Comparison of ENCODE assay signal across 26 cellular contexts in genomic region chr7:155084021-155084420, GRCh38. TPM values are rescaled to one million over a fixed set of nuclear protein-coding genes. Genes with fewer than 3 reads are reported as not detected.
DNase-seq lines count a peak whose midpoint lies in the region; ATAC-seq and TF ChIP-seq lines count a peak whose summit lies in the region.
"Had no signal": no experiment of that assay in that cellular context is flagged by ENCODE, and none has a peak within 500 bp of the region (broad histone marks: within the 10 kb centered on the region; RNA-seq: fewer than 3 reads in every experiment).

No MANE protein-coding gene starts in this region.

- H3K4me1 Mint-ChIP-seq in osteocyte (ENCODE audit: unreplicated experiment) (no peaks in the 10 kb centered on the region), glutamatergic neuron (ENCODE audit: low read depth, unreplicated experiment) (no peaks in the 10 kb centered on the region)
- H3K4me1 Mint-ChIP-seq: B cell; CD14-positive monocyte; CD4-positive, alpha-beta memory T cell; CD8-positive, alpha-beta memory T cell had no signal

- H3K4me3 Mint-ChIP-seq in osteocyte (ENCODE audit: unreplicated experiment) (no peak overlapping the region), glutamatergic neuron (ENCODE audit: unreplicated experiment) (no peak overlapping the region)
- H3K4me3 Mint-ChIP-seq: B cell; CD14-positive monocyte; CD4-positive, alpha-beta memory T cell; CD4-positive, CD25-positive, alpha-beta regulatory T cell; CD8-positive, alpha-beta memory T cell had no signal

- H3K36me3 ChIP-seq in KOPT-K1 (ENCODE audit: insufficient read depth, low read length): no peaks in the 10 kb centered on the region

- TF ChIP-seq CTCF in osteocyte (IDR thresholded peaks at IDR 0.05) (no peak), glutamatergic neuron (IDR thresholded peaks at IDR 0.05; ENCODE audit: partially characterized antibody, unreplicated experiment) (no peak)

- H3K27ac ChIP-seq in KOPT-K1 (ENCODE audit: low read depth, low read length, poor library complexity, severe bottlenecking): peak overlapping the region; percentile 62

- peak; percentile 75 for DNase-seq in osteocyte (ENCODE audit: extremely low spot score, unreplicated experiment)
- DNase-seq in ureter (ENCODE audit: low spot score): peak; percentile 20
- DNase-seq in glutamatergic neuron: no peak
- no peak for DNase-seq in AG20443 (ENCODE audit: low spot score)
- DNase-seq: 8988T; ACHN; AML-193; C1 segment of cervical spinal cord; CD4-positive, alpha-beta memory T cell; CD4-positive, CD25-positive, alpha-beta regulatory T cell; CD8-positive, alpha-beta memory T cell; COR-L47; DMS 273 treated with DMSO at 0.1 percent for 48 hours; DMS153; DMS79; DND-41; EL; GDM1 had no signal

- no peak overlapping the region for H3K27ac Mint-ChIP-seq in osteocyte (ENCODE audit: unreplicated experiment)
- H3K27ac Mint-ChIP-seq in glutamatergic neuron (ENCODE audit: unreplicated experiment): no peak overlapping the region
- H3K27ac Mint-ChIP-seq: B cell; CD14-positive monocyte; CD4-positive, alpha-beta memory T cell; CD4-positive, CD25-positive, alpha-beta regulatory T cell had no signal

- H3K9me3 ChIP-seq in KOPT-K1 (ENCODE audit: insufficient read depth, low read length, poor library complexity, severe bottlenecking): no peaks in the 10 kb centered on the region

- no peaks in the 10 kb centered on the region for H3K9me3 Mint-ChIP-seq in osteocyte (ENCODE audit: unreplicated experiment)
- H3K9me3 Mint-ChIP-seq in glutamatergic neuron (ENCODE audit: unreplicated experiment): peaks cover 3% of the 10 kb centered on the region
- H3K9me3 Mint-ChIP-seq: CD4-positive, alpha-beta memory T cell; CD8-positive, alpha-beta memory T cell had no signal

- H3K27me3 Mint-ChIP-seq in osteocyte (ENCODE audit: unreplicated experiment): no peaks in the 10 kb centered on the region
- H3K27me3 Mint-ChIP-seq in glutamatergic neuron (ENCODE audit: unreplicated experiment): no peaks in the 10 kb centered on the region

- H3K36me3 Mint-ChIP-seq in osteocyte (ENCODE audit: unreplicated experiment) (no peaks in the 10 kb centered on the region), glutamatergic neuron (ENCODE audit: unreplicated experiment) (no peaks in the 10 kb centered on the region)
- H3K36me3 Mint-ChIP-seq: CD14-positive monocyte; CD4-positive, alpha-beta memory T cell; CD4-positive, CD25-positive, alpha-beta regulatory T cell; CD8-positive, alpha-beta memory T cell had no signal

- no peak for ATAC-seq in esophagus mucosa
- ATAC-seq: GM12878 had no signal

RNA-seq across cellular contexts. Expression of gene HTR5A, which starts 13.9 kb away (rescaled TPM):
- total RNA-seq in osteocyte: not detected in 2 replicates
- not detected for total RNA-seq in ureter
- total RNA-seq in glutamatergic neuron (ENCODE audit: unreplicated experiment): 0.20 TPM
- not detected for total RNA-seq in esophagus mucosa
- total RNA-seq: A673; B cell; CD4-positive, alpha-beta memory T cell; CD4-positive, CD25-positive, alpha-beta regulatory T cell; CD8-positive, alpha-beta memory T cell; Daoy; G401; GM12878 had no signal

Comparison
In these comparisons a context has a peak if more than half of its experiments do, and no peak if none do; other contexts are left out.
1. DNase-seq: peak in osteocyte (single experiment) and ureter (single experiment); none in glutamatergic neuron (single experiment) and AG20443 (single experiment).